1 cellular context compared by ENCODE assay signal in the genomic region with DNA sequence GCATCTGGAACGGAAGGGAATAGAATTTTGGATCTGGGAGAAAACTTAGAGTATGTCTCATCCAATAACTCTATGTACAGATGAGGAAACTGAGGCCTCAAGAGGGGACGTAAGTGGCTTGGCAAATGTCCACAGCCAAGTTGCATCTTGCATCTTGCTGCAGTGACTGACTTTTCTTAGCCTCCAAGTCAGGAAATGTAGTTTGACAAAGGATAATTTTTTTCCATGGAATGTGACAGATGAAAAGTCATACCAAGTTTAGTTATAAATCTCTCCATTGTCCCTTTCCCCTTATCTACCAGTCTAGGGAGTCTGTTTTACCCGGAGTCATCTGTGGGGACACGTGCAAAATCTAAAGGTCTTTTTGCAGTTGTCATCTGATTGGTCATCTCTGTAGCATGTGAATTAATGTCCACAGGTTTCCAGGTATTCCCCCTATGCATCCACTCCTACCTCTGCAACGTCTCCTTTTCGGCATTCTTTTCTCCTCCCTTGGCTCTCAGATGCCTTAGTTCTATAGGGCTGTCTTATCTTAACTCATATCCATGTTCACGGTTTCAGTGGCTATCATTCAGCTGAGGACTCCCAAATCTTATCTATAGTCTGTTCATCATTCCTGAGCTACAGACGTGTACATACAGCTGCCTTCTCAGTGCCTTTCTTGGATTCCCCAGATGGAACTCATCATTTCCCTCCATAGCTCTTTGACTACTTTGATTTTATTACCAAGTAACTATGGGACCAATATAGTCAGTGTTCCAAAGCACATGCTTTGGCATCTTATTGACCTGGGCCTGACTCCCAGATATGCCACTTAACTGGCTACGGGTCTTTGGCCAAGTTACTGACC.
TF ChIP-seq lines count a peak whose summit lies in the region.

No MANE protein-coding gene starts in this region.

TF ChIP-seq in SK-N-SH, 30 proteins besides CTCF, POLR2A, EP300 and RAD21:
- TF ChIP-seq GATA2 (CRISPR knock-in tag; IDR thresholded peaks at IDR 0.05) = no peak
- peak; percentile 10; the same call in 1 of the 2 replicates for TF ChIP-seq RXRA (IDR thresholded peaks at IDR 0.05; ENCODE audit: borderline replicate concordance, low read depth)
- TF ChIP-seq, protein P1, sequence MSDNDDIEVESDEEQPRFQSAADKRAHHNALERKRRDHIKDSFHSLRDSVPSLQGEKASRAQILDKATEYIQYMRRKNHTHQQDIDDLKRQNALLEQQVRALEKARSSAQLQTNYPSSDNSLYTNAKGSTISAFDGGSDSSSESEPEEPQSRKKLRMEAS (IDR thresholded peaks at IDR 0.05; ENCODE audit: low read depth) = no peak
- no peak for TF ChIP-seq RFX5 (IDR thresholded peaks at IDR 0.05; ENCODE audit: low read length)
- TF ChIP-seq, protein P2, sequence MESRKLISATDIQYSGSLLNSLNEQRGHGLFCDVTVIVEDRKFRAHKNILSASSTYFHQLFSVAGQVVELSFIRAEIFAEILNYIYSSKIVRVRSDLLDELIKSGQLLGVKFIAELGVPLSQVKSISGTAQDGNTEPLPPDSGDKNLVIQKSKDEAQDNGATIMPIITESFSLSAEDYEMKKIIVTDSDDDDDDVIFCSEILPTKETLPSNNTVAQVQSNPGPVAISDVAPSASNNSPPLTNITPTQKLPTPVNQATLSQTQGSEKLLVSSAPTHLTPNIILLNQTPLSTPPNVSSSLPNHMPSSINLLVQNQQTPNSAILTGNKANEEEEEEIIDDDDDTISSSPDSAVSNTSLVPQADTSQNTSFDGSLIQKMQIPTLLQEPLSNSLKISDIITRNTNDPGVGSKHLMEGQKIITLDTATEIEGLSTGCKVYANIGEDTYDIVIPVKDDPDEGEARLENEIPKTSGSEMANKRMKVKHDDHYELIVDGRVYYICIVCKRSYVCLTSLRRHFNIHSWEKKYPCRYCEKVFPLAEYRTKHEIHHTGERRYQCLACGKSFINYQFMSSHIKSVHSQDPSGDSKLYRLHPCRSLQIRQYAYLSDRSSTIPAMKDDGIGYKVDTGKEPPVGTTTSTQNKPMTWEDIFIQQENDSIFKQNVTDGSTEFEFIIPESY (IDR thresholded peaks at IDR 0.05; ENCODE audit: borderline replicate concordance, low read depth) = no peak
- TF ChIP-seq ELF1 (IDR thresholded peaks at IDR 0.05) = no peak
- TF ChIP-seq, protein P3, sequence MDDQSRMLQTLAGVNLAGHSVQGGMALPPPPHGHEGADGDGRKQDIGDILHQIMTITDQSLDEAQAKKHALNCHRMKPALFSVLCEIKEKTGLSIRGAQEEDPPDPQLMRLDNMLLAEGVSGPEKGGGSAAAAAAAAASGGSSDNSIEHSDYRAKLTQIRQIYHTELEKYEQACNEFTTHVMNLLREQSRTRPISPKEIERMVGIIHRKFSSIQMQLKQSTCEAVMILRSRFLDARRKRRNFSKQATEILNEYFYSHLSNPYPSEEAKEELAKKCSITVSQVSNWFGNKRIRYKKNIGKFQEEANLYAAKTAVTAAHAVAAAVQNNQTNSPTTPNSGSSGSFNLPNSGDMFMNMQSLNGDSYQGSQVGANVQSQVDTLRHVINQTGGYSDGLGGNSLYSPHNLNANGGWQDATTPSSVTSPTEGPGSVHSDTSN (IDR thresholded peaks at IDR 0.05) = peak; percentile 63
- TF ChIP-seq TCF12 (IDR thresholded peaks at IDR 0.05) = peak; percentile 17; the same call in 1 of the 2 replicates
